8 cellular contexts compared by ENCODE assay signal in the genomic region with DNA sequence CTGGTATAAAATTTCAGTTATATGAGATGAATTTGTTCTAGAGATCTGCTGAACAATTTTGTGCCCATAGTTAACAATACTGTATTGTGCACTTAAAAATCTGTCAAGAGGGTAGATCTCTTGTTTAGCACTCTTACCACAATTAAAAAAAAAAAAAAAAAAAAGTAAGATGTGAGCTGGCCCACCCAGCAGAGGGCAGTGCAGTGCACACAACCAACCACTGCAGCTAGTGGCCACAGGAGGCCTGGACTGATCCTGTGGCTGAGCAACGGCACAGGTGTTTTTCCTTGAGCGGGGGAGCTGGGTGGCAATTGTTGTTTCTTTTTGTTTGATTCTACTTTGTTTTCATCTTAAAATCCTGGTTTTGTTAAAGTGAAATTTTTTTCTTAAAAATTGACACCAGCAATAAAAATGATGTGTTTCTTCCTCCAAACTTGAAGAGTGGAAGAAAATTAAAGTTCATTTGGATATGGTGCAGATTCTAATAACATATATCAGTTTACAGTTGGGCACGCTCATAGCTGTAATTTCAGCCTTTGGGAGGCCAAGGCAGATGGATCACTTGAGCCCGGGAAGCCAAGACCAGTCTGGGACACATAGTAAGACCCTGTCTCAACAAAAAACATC.
DNase-seq lines count a peak whose midpoint lies in the region; ATAC-seq and TF ChIP-seq lines count a peak whose summit lies in the region.

No MANE protein-coding gene starts in this region.

- H3K27me3 ChIP-seq in HCT116 (ENCODE audit: insufficient read depth, low read length) (peaks cover 9% of the 10 kb centered on the region; the same call in 1 of the 2 replicates), WERI-Rb-1 (ENCODE audit: insufficient read depth, low read depth, severe bottlenecking) (no peaks in the 10 kb centered on the region), left lung (no peaks in the 10 kb centered on the region)

- CTCF ChIA-PET in HCT116 (lab: Charles Lee), result interaction anchor here (0.9 to 1.5 kb wide), 18 partner anchors 10 to 199 kb away, joined by 3 to 15 read pairs (median 3); no protein-coding TSS in a partner anchor

- no peak overlapping the region for H3K9ac ChIP-seq in HCT116 (ENCODE audit: low read length)

- no peak overlapping the region for H2AFZ ChIP-seq in HCT116 (ENCODE audit: low read depth, low read length, poor library complexity, severe bottlenecking)

- peaks cover 30% of the 10 kb centered on the region for H3K27me3 Mint-ChIP-seq in central memory CD8-positive, alpha-beta T cell

- no peak overlapping the region for H3K4me3 Mint-ChIP-seq in central memory CD8-positive, alpha-beta T cell

- BruUV-seq in HCT116 (replicated peaks; lab: Mats Ljungman, UMichigan), result no TSS peak

- H3K36me3 ChIP-seq in HCT116 (ENCODE audit: control insufficient read depth in 1 of 2, insufficient read depth in 2 of 2, low read length in 2 of 2) (no peaks in the 10 kb centered on the region), WERI-Rb-1 (no peaks in the 10 kb centered on the region), left lung (no peaks in the 10 kb centered on the region)

- H3K4me1 Mint-ChIP-seq in central memory CD8-positive, alpha-beta T cell, result no peaks in the 10 kb centered on the region

- no peaks in the 10 kb centered on the region for H4K20me1 ChIP-seq in HCT116 (ENCODE audit: insufficient read depth)

- no peaks in the 10 kb centered on the region for H3K9me3 Mint-ChIP-seq in central memory CD8-positive, alpha-beta T cell

- DNase-seq in GM04504 (ENCODE audit: low read depth) (peak; percentile 15), HCT116 (ENCODE audit: low read depth, low spot score) (peak; percentile 43), NCI-H1417 (lab: John Stamatoyannopoulos, UW) (peak in 2 of 3 experiments; percentile 26 to 80), WERI-Rb-1 (peak; percentile 66), left lung (peak in 1 of 2 donors; percentile 40)
- peak; percentile 33 to 36 for DNase-seq in central memory CD8-positive, alpha-beta T cell (ENCODE audit: low spot score in 2 of 2)
- DNase-seq in stimulated activated CD8-positive, alpha-beta memory T cell treated with anti-CD3 and anti-CD28 coated beads, Interleukin-4, amount 100 ng/mL, for 24 hours (ENCODE audit: low read depth), result peak; percentile 24

- no peaks in the 10 kb centered on the region for H3K4me1 ChIP-seq in HCT116 (ENCODE audit: control insufficient read depth in 1 of 2, insufficient read depth in 2 of 2, low read length in 2 of 2)
- H3K4me1 ChIP-seq in left lung, result no peaks in the 10 kb centered on the region

- POLR2A ChIA-PET in HCT116 (lab: Charles Lee), result no interaction called here

- no peak for TF ChIP-seq POLR2A in HCT116 (IDR thresholded peaks at IDR 0.05; ENCODE audit: borderline replicate concordance, extremely low read depth, insufficient read depth, insufficient read length)

- H3K27ac Mint-ChIP-seq in central memory CD8-positive, alpha-beta T cell (ENCODE audit: low read depth), result no peak overlapping the region

- no peaks in the 10 kb centered on the region for H3K36me3 Mint-ChIP-seq in central memory CD8-positive, alpha-beta T cell (ENCODE audit: insufficient read depth)

- no peaks in the 10 kb centered on the region for H3K9me2 ChIP-seq in HCT116 (ENCODE audit: insufficient read depth)

- ATAC-seq in HCT116 (peak; percentile 95), left lung (peak; percentile 97), GM21737 (IDR thresholded peaks at IDR 0.05; ENCODE audit: unreplicated experiment) (no peak)
- ATAC-seq in central memory CD8-positive, alpha-beta T cell (replicated peaks; ENCODE audit: extremely low read depth, poor library complexity, severe bottlenecking), result peak; percentile 72

- no peaks in the 10 kb centered on the region for H3K79me2 ChIP-seq in HCT116 (ENCODE audit: insufficient read depth, low read length)

- intact Hi-C loops in HCT116 (cut with micrococcal nuclease), result loop anchor here (1.0 to 2.0 kb wide), 4 partner anchors 95 to 482 kb away; no protein-coding TSS in a partner anchor
- intact Hi-C loops in left lung (cut with DNase I), result loop anchor here in 1 of 2 donors (5.0 to 10.0 kb wide), 2 partner anchors 90 to 197 kb away; no protein-coding TSS in a partner anchor

- no peak overlapping the region for H3K4me2 ChIP-seq in HCT116 (ENCODE audit: low read length)

- H3K27ac ChIP-seq in HCT116 (ENCODE audit: low read depth, low read length) (no peak overlapping the region), WERI-Rb-1 (no peak overlapping the region), left lung (no peak overlapping the region)

- TF ChIP-seq CTCF in HCT116 (IDR thresholded peaks at IDR 0.05 in 2 of 3, conservative IDR thresholded peaks at IDR 0.05 in 1 of 3; ENCODE audit: borderline replicate concordance in 1 of 3, insufficient read depth in 1 of 3, low read depth in 2 of 3, low read length in 2 of 3) (peak; percentile 81 to 86 (median 84)), WERI-Rb-1 (IDR thresholded peaks at IDR 0.05; ENCODE audit: low read depth, low read length) (peak; percentile 72), left lung (IDR thresholded peaks at IDR 0.05) (peak; percentile 55 to 68)

- H3K9me3 ChIP-seq in HCT116 (ENCODE audit: control insufficient read depth in 1 of 2, insufficient read depth in 1 of 2, low read depth in 1 of 2, low read length in 2 of 2), result no peaks in the 10 kb centered on the region
- peaks cover 13% of the 10 kb centered on the region for H3K9me3 ChIP-seq in WERI-Rb-1 (ENCODE audit: severe bottlenecking)
- no peaks in the 10 kb centered on the region for H3K9me3 ChIP-seq in left lung

- H3K4me3 ChIP-seq in HCT116 (replicated peaks in 1 of 2; ENCODE audit: low read depth in 1 of 2, low read length in 2 of 2) (no peak overlapping the region), WERI-Rb-1 (ENCODE audit: low read depth, low read length) (no peak overlapping the region), left lung (no peak overlapping the region)

- TF ChIP-seq RAD21 in HCT116 (IDR thresholded peaks at IDR 0.05; ENCODE audit: low read depth), result peak; percentile 73

- RAD21 ChIA-PET in HCT116 (lab: Charles Lee; ENCODE audit: low non-redundant PET in 1 of 2, low total read pairs in 2 of 2, uncharacterized antibody in 2 of 2, unreplicated experiment in 2 of 2), result interaction anchor here (0.6 to 1.1 kb wide), 6 partner anchors 12 to 747 kb away, joined by 3 read pairs; no protein-coding TSS in a partner anchor

TF ChIP-seq in HCT116, 20 proteins besides CTCF, POLR2A, EP300 and RAD21 (continues in another document):
- no peak for TF ChIP-seq SRF (IDR thresholded peaks at IDR 0.05; ENCODE audit: low read depth)
- TF ChIP-seq FOSL1 (IDR thresholded peaks at IDR 0.05; ENCODE audit: low read depth), result no peak
- TF ChIP-seq, protein P1, sequence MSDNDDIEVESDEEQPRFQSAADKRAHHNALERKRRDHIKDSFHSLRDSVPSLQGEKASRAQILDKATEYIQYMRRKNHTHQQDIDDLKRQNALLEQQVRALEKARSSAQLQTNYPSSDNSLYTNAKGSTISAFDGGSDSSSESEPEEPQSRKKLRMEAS (IDR thresholded peaks at IDR 0.05), result no peak
- TF ChIP-seq, protein P2, sequence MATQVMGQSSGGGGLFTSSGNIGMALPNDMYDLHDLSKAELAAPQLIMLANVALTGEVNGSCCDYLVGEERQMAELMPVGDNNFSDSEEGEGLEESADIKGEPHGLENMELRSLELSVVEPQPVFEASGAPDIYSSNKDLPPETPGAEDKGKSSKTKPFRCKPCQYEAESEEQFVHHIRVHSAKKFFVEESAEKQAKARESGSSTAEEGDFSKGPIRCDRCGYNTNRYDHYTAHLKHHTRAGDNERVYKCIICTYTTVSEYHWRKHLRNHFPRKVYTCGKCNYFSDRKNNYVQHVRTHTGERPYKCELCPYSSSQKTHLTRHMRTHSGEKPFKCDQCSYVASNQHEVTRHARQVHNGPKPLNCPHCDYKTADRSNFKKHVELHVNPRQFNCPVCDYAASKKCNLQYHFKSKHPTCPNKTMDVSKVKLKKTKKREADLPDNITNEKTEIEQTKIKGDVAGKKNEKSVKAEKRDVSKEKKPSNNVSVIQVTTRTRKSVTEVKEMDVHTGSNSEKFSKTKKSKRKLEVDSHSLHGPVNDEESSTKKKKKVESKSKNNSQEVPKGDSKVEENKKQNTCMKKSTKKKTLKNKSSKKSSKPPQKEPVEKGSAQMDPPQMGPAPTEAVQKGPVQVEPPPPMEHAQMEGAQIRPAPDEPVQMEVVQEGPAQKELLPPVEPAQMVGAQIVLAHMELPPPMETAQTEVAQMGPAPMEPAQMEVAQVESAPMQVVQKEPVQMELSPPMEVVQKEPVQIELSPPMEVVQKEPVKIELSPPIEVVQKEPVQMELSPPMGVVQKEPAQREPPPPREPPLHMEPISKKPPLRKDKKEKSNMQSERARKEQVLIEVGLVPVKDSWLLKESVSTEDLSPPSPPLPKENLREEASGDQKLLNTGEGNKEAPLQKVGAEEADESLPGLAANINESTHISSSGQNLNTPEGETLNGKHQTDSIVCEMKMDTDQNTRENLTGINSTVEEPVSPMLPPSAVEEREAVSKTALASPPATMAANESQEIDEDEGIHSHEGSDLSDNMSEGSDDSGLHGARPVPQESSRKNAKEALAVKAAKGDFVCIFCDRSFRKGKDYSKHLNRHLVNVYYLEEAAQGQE (IDR thresholded peaks at IDR 0.05; ENCODE audit: low read depth), result no peak
- TF ChIP-seq, protein P3, sequence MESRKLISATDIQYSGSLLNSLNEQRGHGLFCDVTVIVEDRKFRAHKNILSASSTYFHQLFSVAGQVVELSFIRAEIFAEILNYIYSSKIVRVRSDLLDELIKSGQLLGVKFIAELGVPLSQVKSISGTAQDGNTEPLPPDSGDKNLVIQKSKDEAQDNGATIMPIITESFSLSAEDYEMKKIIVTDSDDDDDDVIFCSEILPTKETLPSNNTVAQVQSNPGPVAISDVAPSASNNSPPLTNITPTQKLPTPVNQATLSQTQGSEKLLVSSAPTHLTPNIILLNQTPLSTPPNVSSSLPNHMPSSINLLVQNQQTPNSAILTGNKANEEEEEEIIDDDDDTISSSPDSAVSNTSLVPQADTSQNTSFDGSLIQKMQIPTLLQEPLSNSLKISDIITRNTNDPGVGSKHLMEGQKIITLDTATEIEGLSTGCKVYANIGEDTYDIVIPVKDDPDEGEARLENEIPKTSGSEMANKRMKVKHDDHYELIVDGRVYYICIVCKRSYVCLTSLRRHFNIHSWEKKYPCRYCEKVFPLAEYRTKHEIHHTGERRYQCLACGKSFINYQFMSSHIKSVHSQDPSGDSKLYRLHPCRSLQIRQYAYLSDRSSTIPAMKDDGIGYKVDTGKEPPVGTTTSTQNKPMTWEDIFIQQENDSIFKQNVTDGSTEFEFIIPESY (IDR thresholded peaks at IDR 0.05; ENCODE audit: extremely low read depth, insufficient replicate concordance, low read length), result no peak
- TF ChIP-seq, protein P4, sequence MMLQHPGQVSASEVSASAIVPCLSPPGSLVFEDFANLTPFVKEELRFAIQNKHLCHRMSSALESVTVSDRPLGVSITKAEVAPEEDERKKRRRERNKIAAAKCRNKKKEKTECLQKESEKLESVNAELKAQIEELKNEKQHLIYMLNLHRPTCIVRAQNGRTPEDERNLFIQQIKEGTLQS (IDR thresholded peaks at IDR 0.05), result no peak
- no peak for TF ChIP-seq CEBPB (IDR thresholded peaks at IDR 0.05; ENCODE audit: low read depth)
- TF ChIP-seq JUND (IDR thresholded peaks at IDR 0.05), result no peak
- TF ChIP-seq SP1 (IDR thresholded peaks at IDR 0.05; ENCODE audit: low read depth), result no peak
- TF ChIP-seq ZNF274 (IDR thresholded peaks at IDR 0.05; ENCODE audit: low read depth, low read length), result no peak
- no peak for TF ChIP-seq ZFX (IDR thresholded peaks at IDR 0.05)
